In the genomic region with DNA sequence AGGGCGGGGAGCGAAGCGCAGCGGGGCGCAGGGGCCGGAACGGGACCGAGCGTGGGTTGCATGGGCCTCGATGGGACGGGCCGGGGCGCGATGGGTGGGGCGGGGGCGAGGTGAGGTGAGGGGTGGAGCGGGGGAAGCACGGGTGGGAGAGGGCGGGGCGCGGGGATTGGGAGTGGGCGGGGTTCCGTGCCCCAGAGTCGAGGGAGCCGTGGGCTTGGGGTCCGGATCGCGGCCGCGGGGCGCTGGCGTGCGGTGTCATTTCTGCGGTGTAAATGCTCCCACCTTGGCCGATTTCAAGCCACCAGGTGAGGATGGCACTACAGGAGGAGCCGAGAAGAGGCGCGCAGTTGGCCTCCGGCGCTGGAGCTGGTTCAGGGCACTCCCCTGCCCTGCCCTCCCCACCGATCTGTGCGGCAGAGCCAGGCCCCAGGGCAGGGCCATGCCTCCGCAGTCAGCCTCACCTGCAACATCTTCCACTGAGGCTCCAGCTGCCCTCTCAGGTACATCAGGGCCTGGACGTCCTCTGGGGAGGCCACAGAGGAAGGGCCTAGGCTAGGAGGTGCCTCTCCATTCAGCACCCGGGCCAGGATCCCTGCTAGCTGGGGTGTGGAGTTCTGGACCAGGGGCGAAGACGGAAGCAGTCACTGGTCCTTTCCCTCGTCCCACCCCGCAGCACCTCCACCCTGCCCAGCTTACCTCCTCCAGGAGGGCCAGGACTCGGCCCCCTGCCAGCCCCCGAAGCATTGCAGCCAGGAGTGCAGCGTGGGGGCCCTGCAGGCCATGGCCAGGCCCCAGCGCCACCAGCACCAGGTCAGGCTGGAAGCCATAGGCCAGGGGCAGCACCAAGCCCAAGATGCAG, we compare ENCODE assay signal across 8 cellular contexts. TPM values are rescaled to one million over a fixed set of nuclear protein-coding genes. Genes with fewer than 3 reads are reported as not detected.
DNase-seq lines count a peak whose midpoint lies in the region; ATAC-seq and TF ChIP-seq lines count a peak whose summit lies in the region.

No MANE protein-coding gene starts in this region.

- ATAC-seq in esophagus mucosa (peak; percentile 70), HG02884 (IDR thresholded peaks at IDR 0.05; ENCODE audit: unreplicated experiment) (no peak), HG02938 (IDR thresholded peaks at IDR 0.05; ENCODE audit: unreplicated experiment) (no peak)

- no peak overlapping the region for H3K56ac ChIP-seq in H9 (ENCODE audit: insufficient read length, low read depth, low read length)

- H4K91ac ChIP-seq in H9 (ENCODE audit: insufficient read length, low read depth, low read length): no peak overlapping the region

- H3K27ac ChIP-seq in H9 (ENCODE audit: insufficient read length, low read depth, low read length) (no peak overlapping the region), SU-DHL-6 (ENCODE audit: low read depth, low read length) (peak overlapping the region; percentile 87)

- no peak for TF ChIP-seq CTCF in H9 (conservative IDR thresholded peaks at IDR 0.05)
- no peak for TF ChIP-seq CTCF in SU-DHL-6 (IDR thresholded peaks at IDR 0.05; ENCODE audit: insufficient read depth, low read length, poor library complexity, severe bottlenecking)
- TF ChIP-seq CTCF in osteocyte (IDR thresholded peaks at IDR 0.05): no peak
- TF ChIP-seq CTCF in GM10266 (IDR thresholded peaks at IDR 0.05; ENCODE audit: control insufficient read depth, insufficient read depth, low read depth, missing control alignments): no peak

- H3K4me3 ChIP-seq in SU-DHL-6 (ENCODE audit: insufficient read depth, low read length, poor library complexity, severe bottlenecking): peak overlapping the region; percentile 86

- H3K79me2 ChIP-seq in H9 (ENCODE audit: insufficient read depth, low read length) (peaks cover 6% of the 10 kb centered on the region; the same call in 1 of the 2 replicates), SU-DHL-6 (ENCODE audit: insufficient read depth, low read length) (peaks cover 42% of the 10 kb centered on the region)

- peaks cover 22% of the 10 kb centered on the region for H3K23me2 ChIP-seq in H9 (ENCODE audit: insufficient read length, low read depth, low read length, poor library complexity, severe bottlenecking)

- H3F3A ChIP-seq in SU-DHL-6 (ENCODE audit: insufficient read depth): peaks cover 35% of the 10 kb centered on the region

- no peaks in the 10 kb centered on the region; the same call in 1 of the 2 replicates for H3K27me3 Mint-ChIP-seq in H9 (ENCODE audit: low read depth)
- H3K27me3 Mint-ChIP-seq in osteocyte (ENCODE audit: unreplicated experiment): no peaks in the 10 kb centered on the region

- H3K4me3 Mint-ChIP-seq in H9 (peak overlapping the region; percentile 96 to 98), osteocyte (ENCODE audit: unreplicated experiment) (peak overlapping the region; percentile 100)

- H3K9ac ChIP-seq in H9 (ENCODE audit: extremely low read depth, insufficient read length, low read length): peak overlapping the region; percentile 84
- peak overlapping the region; percentile 83 for H3K9ac ChIP-seq in SU-DHL-6 (ENCODE audit: low read length)

- H2BK12ac ChIP-seq in H9 (ENCODE audit: insufficient read length, low read depth, low read length): no peak overlapping the region

- no peak overlapping the region for H2BK120ac ChIP-seq in H9 (ENCODE audit: low read depth, low read length, poor library complexity, severe bottlenecking)

- H3K9me3 Mint-ChIP-seq in H9 (no peaks in the 10 kb centered on the region), osteocyte (ENCODE audit: unreplicated experiment) (no peaks in the 10 kb centered on the region)

- no peak overlapping the region for H3K23ac ChIP-seq in H9 (ENCODE audit: insufficient read length, low read depth, low read length)

- H3K36me3 ChIP-seq in SU-DHL-6 (ENCODE audit: low read length): no peaks in the 10 kb centered on the region

- no peak overlapping the region for H2BK20ac ChIP-seq in H9 (ENCODE audit: low read depth, low read length, poor library complexity, severe bottlenecking)

- H3K4me2 ChIP-seq in H9 (ENCODE audit: insufficient read depth, insufficient read length, low read length): peak overlapping the region; percentile 92
- peak overlapping the region; percentile 96 for H3K4me2 ChIP-seq in SU-DHL-6 (ENCODE audit: low read depth, low read length, poor library complexity, severe bottlenecking)

- DNase-seq in H9 (no peak), osteocyte (ENCODE audit: extremely low spot score, unreplicated experiment) (no peak), GM10266 (ENCODE audit: extremely low spot score) (no peak), NCI-H2196 treated with DMSO at 0.1 percent for 48 hours (lab: John Stamatoyannopoulos, UW; ENCODE audit: unreplicated experiment) (no peak)

- H3K4me1 ChIP-seq in H9 (ENCODE audit: insufficient read depth, low read length): no peaks in the 10 kb centered on the region

- no peaks in the 10 kb centered on the region for H3K27me3 ChIP-seq in H9 (ENCODE audit: insufficient read depth, low read length)
- no peaks in the 10 kb centered on the region for H3K27me3 ChIP-seq in SU-DHL-6 (ENCODE audit: low read length)

- H3K18ac ChIP-seq in H9 (ENCODE audit: insufficient read length, low read depth, low read length): peak overlapping the region; percentile 84

- H2AFZ ChIP-seq in H9 (ENCODE audit: low read length) (no peak overlapping the region), SU-DHL-6 (ENCODE audit: low read depth, low read length, severe bottlenecking) (no peak overlapping the region)

- H3K4ac ChIP-seq in H9 (ENCODE audit: low read depth, low read length): no peak overlapping the region; the same call in 1 of the 2 replicates

- H3K4me1 Mint-ChIP-seq in H9 (peaks cover 25 to 39% of the 10 kb centered on the region in 2 experiments), osteocyte (ENCODE audit: unreplicated experiment) (peaks cover 39% of the 10 kb centered on the region)

- no peaks in the 10 kb centered on the region for H3K9me2 ChIP-seq in SU-DHL-6 (replicated peaks; ENCODE audit: insufficient read depth, low read length)

- H2BK5ac ChIP-seq in H9 (ENCODE audit: insufficient read length, low read length): no peak overlapping the region

- WGBS in H9 (ENCODE audit: extremely low coverage, insufficient read length, low lambda C conversion rate): no CpG with 5 or more reads among the region's 53 CpGs

- no peak overlapping the region for H4K8ac ChIP-seq in H9 (replicated peaks; ENCODE audit: insufficient read length, low read depth, low read length)

- no peak overlapping the region for H2AK5ac ChIP-seq in H9 (ENCODE audit: insufficient read length, low read length)

- no peak overlapping the region for H2BK15ac ChIP-seq in H9 (ENCODE audit: low read depth, low read length)

- H3K14ac ChIP-seq in H9 (ENCODE audit: insufficient read depth, low read length): peak overlapping the region; percentile 96

- H3K9me3 ChIP-seq in H9 (ENCODE audit: control insufficient read depth, low read depth, low read length): no peaks in the 10 kb centered on the region
- no peaks in the 10 kb centered on the region for H3K9me3 ChIP-seq in SU-DHL-6 (ENCODE audit: insufficient read depth, low read length)

- H3T11ph ChIP-seq in H9 (ENCODE audit: low read length): no peak overlapping the region

- H4K20me1 ChIP-seq in H9 (ENCODE audit: control insufficient read depth, insufficient read depth, insufficient read length): no peaks in the 10 kb centered on the region
- no peaks in the 10 kb centered on the region for H4K20me1 ChIP-seq in SU-DHL-6 (ENCODE audit: low read depth, low read length)

- H3K36me3 Mint-ChIP-seq in H9 (ENCODE audit: insufficient read depth in 1 of 3, low read depth in 3 of 3) (peaks cover 0 to 17% (median 5%) of the 10 kb centered on the region in 3 experiments; a peak in 3 of 7 replicates), osteocyte (ENCODE audit: unreplicated experiment) (peaks cover 2% of the 10 kb centered on the region)

- H3K27ac Mint-ChIP-seq in H9: peak overlapping the region; percentile 98 to 99 (median 99); a peak in 6 of 7 replicates
- H3K27ac Mint-ChIP-seq in osteocyte (ENCODE audit: unreplicated experiment): peak overlapping the region; percentile 100

- no peaks in the 10 kb centered on the region for H3K79me1 ChIP-seq in H9 (ENCODE audit: insufficient read depth, low read depth, low read length, poor library complexity, severe bottlenecking)

- H4K5ac ChIP-seq in H9 (ENCODE audit: insufficient read length, low read depth, low read length): no peak overlapping the region

RNA-seq across cellular contexts. Expression of a gene that starts 0.6 kb away (rescaled TPM):
- 28.4 and 29.0 TPM in 2 replicates for total RNA-seq in H9 (2021)
- total RNA-seq in esophagus mucosa: 14.8 TPM
- total RNA-seq in osteocyte: 52.5 and 55.7 TPM in 2 replicates

RNA-seq across cellular contexts. Expression of a gene that starts 5.6 kb away (rescaled TPM):
- 41.1 and 45.0 TPM in 2 replicates for total RNA-seq in H9 (2021)
- 17.7 TPM for total RNA-seq in esophagus mucosa
- 37.7 and 38.3 TPM in 2 replicates for total RNA-seq in osteocyte

RNA-seq across cellular contexts. Expression of a gene that starts 16.0 kb away (rescaled TPM):
- total RNA-seq in H9 (2021) (31.3 and 32.3 TPM in 2 replicates), esophagus mucosa (2.6 TPM), osteocyte (24.8 and 27.3 TPM in 2 replicates)

RNA-seq across cellular contexts. Expression of a gene that starts 24.7 kb away (rescaled TPM):
- 1.5 and 2.1 TPM in 2 replicates for total RNA-seq in H9 (2021)
- 5.8 TPM for total RNA-seq in esophagus mucosa
- total RNA-seq in osteocyte: 6.4 and 6.9 TPM in 2 replicates

RNA-seq across cellular contexts. Expression of a gene that starts 44.6 kb away (rescaled TPM):
- total RNA-seq in H9 (2021): 19.0 and 20.4 TPM in 2 replicates
- 13.3 TPM for total RNA-seq in esophagus mucosa
- 23.9 and 25.0 TPM in 2 replicates for total RNA-seq in osteocyte
